Comparison of ENCODE assay signal across 9 cellular contexts in genomic region chr5:96733771-96734498, GRCh38.
A peak's percentile ranks its signal among the peaks of the same experiment; 100 is the strongest.
DNase-seq lines count a peak whose midpoint lies in the region; ATAC-seq and TF ChIP-seq lines count a peak whose summit lies in the region.
"Had no signal": no experiment of that assay in that cellular context is flagged by ENCODE, and none has a peak within 500 bp of the region (broad histone marks: within the 10 kb centered on the region; RNA-seq: fewer than 3 reads in every experiment).

No MANE protein-coding gene starts in this region.

- H3K9me3 ChIP-seq in WERI-Rb-1 (ENCODE audit: severe bottlenecking) (no peaks in the 10 kb centered on the region), upper lobe of right lung (no peaks in the 10 kb centered on the region)

- H3K4me1 Mint-ChIP-seq in activated naive CD4-positive, alpha-beta T cell treated with anti-CD3 and anti-CD28 coated beads, Interleukin-2, amount 50 U/mL, for 24 hours, result peaks cover 16% of the 10 kb centered on the region
- H3K4me1 Mint-ChIP-seq in immature natural killer cell, result peaks cover 11 to 51% of the 10 kb centered on the region in 2 donors

- intact Hi-C loops in upper lobe of right lung (cut with DNase I), result no loop called here

- H3K27me3 ChIP-seq in WERI-Rb-1 (ENCODE audit: insufficient read depth, low read depth, severe bottlenecking), result no peaks in the 10 kb centered on the region
- no peaks in the 10 kb centered on the region for H3K27me3 ChIP-seq in upper lobe of right lung

- TF ChIP-seq CTCF in WERI-Rb-1 (IDR thresholded peaks at IDR 0.05; ENCODE audit: low read depth, low read length), result no peak
- no peak for TF ChIP-seq CTCF in upper lobe of right lung (IDR thresholded peaks at IDR 0.05)

- H3K4me3 Mint-ChIP-seq in activated naive CD4-positive, alpha-beta T cell treated with anti-CD3 and anti-CD28 coated beads, Interleukin-2, amount 50 U/mL, for 24 hours, result no peak overlapping the region
- no peak overlapping the region for H3K4me3 Mint-ChIP-seq in immature natural killer cell

- no peaks in the 10 kb centered on the region for H3K27me3 Mint-ChIP-seq in activated naive CD4-positive, alpha-beta T cell treated with anti-CD3 and anti-CD28 coated beads, Interleukin-2, amount 50 U/mL, for 24 hours
- H3K27me3 Mint-ChIP-seq in immature natural killer cell (ENCODE audit: low read depth in 3 of 3), result peaks cover 0 to 1% (median 0%) of the 10 kb centered on the region in 3 donors

- H3K9me3 Mint-ChIP-seq in activated naive CD4-positive, alpha-beta T cell treated with anti-CD3 and anti-CD28 coated beads, Interleukin-2, amount 50 U/mL, for 24 hours, result no peaks in the 10 kb centered on the region
- H3K9me3 Mint-ChIP-seq in immature natural killer cell, result no peaks in the 10 kb centered on the region

- no peak for DNase-seq in activated naive CD4-positive, alpha-beta T cell treated with anti-CD3 and anti-CD28 coated beads, Interleukin-2, amount 50 U/mL, for 16 hours
- DNase-seq in WERI-Rb-1 (peak; percentile 82), immature natural killer cell (no peak), upper lobe of right lung (no peak), NCI-H2196 treated with DMSO at 0.1 percent for 48 hours (lab: John Stamatoyannopoulos, UW; ENCODE audit: unreplicated experiment) (no peak), EL (no peak), T-helper 1 cell (no peak)

- H3K4me3 ChIP-seq in WERI-Rb-1 (ENCODE audit: low read depth, low read length), result no peak overlapping the region; the same call in 1 of the 2 replicates
- no peak overlapping the region for H3K4me3 ChIP-seq in upper lobe of right lung

- H3K27ac ChIP-seq in WERI-Rb-1, result peak overlapping the region; percentile 85
- H3K27ac ChIP-seq in upper lobe of right lung, result no peak overlapping the region

- peak; percentile 98 for ATAC-seq in upper lobe of right lung
- ATAC-seq: left lobe of liver had no signal

- H3K36me3 ChIP-seq in WERI-Rb-1 (peaks cover 17% of the 10 kb centered on the region), upper lobe of right lung (peaks cover 54% of the 10 kb centered on the region)

- peaks cover 12% of the 10 kb centered on the region for H3K4me1 ChIP-seq in upper lobe of right lung

- H3K27ac Mint-ChIP-seq in activated naive CD4-positive, alpha-beta T cell treated with anti-CD3 and anti-CD28 coated beads, Interleukin-2, amount 50 U/mL, for 24 hours, result peak overlapping the region; percentile 85
- peak overlapping the region; percentile 5 to 83 (median 55) for H3K27ac Mint-ChIP-seq in immature natural killer cell

- peaks cover 21% of the 10 kb centered on the region for H3K36me3 Mint-ChIP-seq in activated naive CD4-positive, alpha-beta T cell treated with anti-CD3 and anti-CD28 coated beads, Interleukin-2, amount 50 U/mL, for 24 hours
- H3K36me3 Mint-ChIP-seq in immature natural killer cell, result peaks cover 9 to 31% (median 11%) of the 10 kb centered on the region in 3 donors
